In the genomic region with DNA sequence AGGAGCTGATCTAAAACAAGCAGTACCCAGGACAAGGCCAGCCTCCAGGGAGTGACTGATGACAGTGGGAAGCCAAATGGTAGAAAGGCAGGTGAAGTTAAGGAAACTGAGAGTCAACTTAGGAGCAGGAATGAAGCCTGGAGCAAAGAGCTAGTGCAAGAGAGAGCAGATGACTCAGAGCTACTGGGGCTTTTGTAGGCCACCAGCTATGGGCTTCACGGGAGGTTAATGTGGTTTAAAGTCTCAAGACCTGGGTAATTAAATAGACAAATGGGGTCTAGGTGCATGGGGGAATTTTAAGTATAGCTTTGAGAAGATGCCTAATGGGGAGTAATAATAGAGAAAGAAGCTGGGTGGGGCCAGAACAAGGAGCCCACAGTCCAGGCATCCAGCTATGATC, we compare ENCODE assay signal across 17 cellular contexts. TPM values are rescaled to one million over a fixed set of nuclear protein-coding genes. Genes with fewer than 3 reads are reported as not detected.
"Had no signal": no experiment of that assay in that cellular context is flagged by ENCODE, and none has a peak within 500 bp of the region (broad histone marks: within the 10 kb centered on the region; RNA-seq: fewer than 3 reads in every experiment).

No MANE protein-coding gene starts in this region.

- FAIRE-seq: bronchial epithelial cell, pancreas had no signal

- DNase-seq: activated CD4-positive, alpha-beta T cell treated with anti-CD3 and anti-CD28 coated beads for 4 hours; activated CD8-positive, alpha-beta T cell treated with anti-CD3 and anti-CD28 coated beads, Interleukin-2, amount 10 ng/mL, durations not matched to agents 7 days and 5 days; activated naive CD4-positive, alpha-beta T cell; esophagus squamous epithelium; foreskin fibroblast; glutamatergic neuron; left cardiac atrium; lower lobe of right lung; naive B cell; pancreas; stimulated activated CD4-positive, alpha-beta T cell treated with anti-CD3 and anti-CD28 coated beads, Interleukin-4, amount 100 ng/mL, for 1 hour; stimulated activated CD8-positive, alpha-beta memory T cell treated with anti-CD3 and anti-CD28 coated beads, Interleukin-4, amount 100 ng/mL, for 48 hours; testis; upper lobe of right lung; WERI-Rb-1 had no signal

- ATAC-seq: activated CD8-positive, alpha-beta T cell treated with anti-CD3 and anti-CD28 coated beads, Interleukin-2, amount 10 ng/mL, durations not matched to agents 7 days and 5 days had no signal

RNA-seq across cellular contexts. Expression of gene CD86, which starts 3.1 kb away (rescaled TPM):
- total RNA-seq: ascending aorta had no signal

RNA-seq across cellular contexts. Expression of gene ILDR1, which starts 36.2 kb away (rescaled TPM):
- total RNA-seq: ascending aorta, left cardiac atrium had no signal
